14 cellular contexts compared by ENCODE assay signal in genomic region chr19:15381864-15382263, GRCh38. TPM values are rescaled to one million over a fixed set of nuclear protein-coding genes. Genes with fewer than 3 reads are reported as not detected.
A peak's percentile ranks its signal among the peaks of the same experiment; 100 is the strongest.
DNase-seq lines count a peak whose midpoint lies in the region; ATAC-seq, FAIRE-seq and TF ChIP-seq lines count a peak whose summit lies in the region.
"Had no signal": no experiment of that assay in that cellular context is flagged by ENCODE, and none has a peak within 500 bp of the region (broad histone marks: within the 10 kb centered on the region; RNA-seq: fewer than 3 reads in every experiment).

No MANE protein-coding gene starts in this region.

- H3K27ac ChIP-seq in H9 (ENCODE audit: insufficient read length, low read depth, low read length), result no peak overlapping the region
- H3K27ac ChIP-seq in GM12878 (ENCODE audit: control insufficient read depth, insufficient read depth), result no peak overlapping the region; the same call in 1 of the 2 replicates
- H3K27ac ChIP-seq: HL-60 had no signal

- H3K14ac ChIP-seq in H9 (ENCODE audit: insufficient read depth, low read length), result no peak overlapping the region

- no peak overlapping the region for H4K5ac ChIP-seq in H9 (ENCODE audit: insufficient read length, low read depth, low read length)

- POLR2A ChIA-PET in GM12878 (lab: Charles Lee), result no interaction called here

- no peaks in the 10 kb centered on the region for H3K9me3 ChIP-seq in H9 (ENCODE audit: control insufficient read depth, low read depth, low read length)
- no peaks in the 10 kb centered on the region for H3K9me3 ChIP-seq in GM12878 (replicated peaks; ENCODE audit: control insufficient read depth, insufficient read depth, low read length)

- no peaks in the 10 kb centered on the region for H4K20me1 ChIP-seq in H9 (ENCODE audit: control insufficient read depth, insufficient read depth, insufficient read length)
- no peaks in the 10 kb centered on the region for H4K20me1 ChIP-seq in GM12878 (ENCODE audit: control insufficient read depth, insufficient read depth)

- no peak overlapping the region for H3K56ac ChIP-seq in H9 (ENCODE audit: insufficient read length, low read depth, low read length)

- H3T11ph ChIP-seq in H9 (ENCODE audit: low read length), result no peak overlapping the region

- TF ChIP-seq RAD21 in GM12878 (IDR thresholded peaks at IDR 0.05; ENCODE audit: insufficient read depth, low read depth, low read length), result no peak

- H2BK20ac ChIP-seq in H9 (ENCODE audit: low read depth, low read length, poor library complexity, severe bottlenecking), result no peak overlapping the region

- no CpG with 5 or more reads among the region's 6 CpGs for WGBS in H9 (ENCODE audit: extremely low coverage, insufficient read length, low lambda C conversion rate)
- 40% methylated on average over 4 of the region's 6 CpGs for WGBS in GM12878 (ENCODE audit: insufficient coverage, insufficient replicate concordance, low lambda C conversion rate, missing lambda C conversion rate)

- no peak overlapping the region for H4K8ac ChIP-seq in H9 (replicated peaks; ENCODE audit: insufficient read length, low read depth, low read length)

- H3K79me2 ChIP-seq in H9 (ENCODE audit: insufficient read depth, low read length) (peaks cover 18% of the 10 kb centered on the region; the same call in 1 of the 2 replicates), GM12878 (ENCODE audit: control insufficient read depth, insufficient read depth, low read length) (peaks cover 29% of the 10 kb centered on the region)

- no peak for TF ChIP-seq EP300 in GM12878 (IDR thresholded peaks at IDR 0.05; ENCODE audit: borderline replicate concordance in 1 of 2, control insufficient read depth in 1 of 2, low read depth in 2 of 2, low read length in 2 of 2)

- DNase-seq in Ammon's horn (ENCODE audit: low spot score) (peak; percentile 62), H9 (no peak), GM12878 (ENCODE audit: low read depth, low spot score) (no peak), natural killer cell (no peak)
- DNase-seq in stimulated activated CD8-positive, alpha-beta memory T cell treated with anti-CD3 and anti-CD28 coated beads, Interleukin-4, amount 100 ng/mL, for 48 hours, result no peak
- DNase-seq: activated CD8-positive, alpha-beta memory T cell treated with anti-CD3 and anti-CD28 coated beads, Interleukin-2, amount 50 U/mL, for 4 hours; cortex of kidney; GDM1; NCI-H187 had no signal

- no TSS peak for BruUV-seq in GM12878 (replicated peaks; lab: Mats Ljungman, UMichigan)

- H3K9ac ChIP-seq in H9 (ENCODE audit: extremely low read depth, insufficient read length, low read length), result no peak overlapping the region
- peak overlapping the region; percentile 11; the same call in 1 of the 2 replicates for H3K9ac ChIP-seq in GM12878 (ENCODE audit: control insufficient read depth, insufficient read depth, low read length)

- no peak overlapping the region for H4K91ac ChIP-seq in H9 (ENCODE audit: insufficient read length, low read depth, low read length)

- H3K23ac ChIP-seq in H9 (ENCODE audit: insufficient read length, low read depth, low read length), result no peak overlapping the region

- no peak overlapping the region for H2AFZ ChIP-seq in H9 (ENCODE audit: low read length)
- H2AFZ ChIP-seq in GM12878 (ENCODE audit: control insufficient read depth, low read depth, low read length), result no peak overlapping the region

- no peak overlapping the region for H2BK120ac ChIP-seq in H9 (ENCODE audit: low read depth, low read length, poor library complexity, severe bottlenecking)

- no peaks in the 10 kb centered on the region; the same call in 1 of the 2 replicates for H3K27me3 Mint-ChIP-seq in H9 (ENCODE audit: low read depth)
- H3K27me3 Mint-ChIP-seq in natural killer cell (ENCODE audit: low read depth in 2 of 2), result no peaks in the 10 kb centered on the region

- peaks cover 8% of the 10 kb centered on the region for H3K23me2 ChIP-seq in H9 (ENCODE audit: insufficient read length, low read depth, low read length, poor library complexity, severe bottlenecking)

- H3K79me1 ChIP-seq in H9 (ENCODE audit: insufficient read depth, low read depth, low read length, poor library complexity, severe bottlenecking), result no peaks in the 10 kb centered on the region

- in situ Hi-C loops in GM12878 (cut with MboI), result no loop called here

- H3K4me3 Mint-ChIP-seq in H9 (peak overlapping the region; percentile 90 to 95; a peak in 3 of 5 replicates), natural killer cell (peak overlapping the region; percentile 51)

- H3K4me2 ChIP-seq in H9 (ENCODE audit: insufficient read depth, insufficient read length, low read length), result no peak overlapping the region
- no peak overlapping the region; the same call in 1 of the 2 replicates for H3K4me2 ChIP-seq in GM12878 (ENCODE audit: control insufficient read depth, insufficient read depth)

- FAIRE-seq in GM12878 (lab: Jason Lieb, UNC), result no peak
- FAIRE-seq: TTC549 had no signal

- H2AK5ac ChIP-seq in H9 (ENCODE audit: insufficient read length, low read length), result no peak overlapping the region

- no peak overlapping the region for H3K4me3 ChIP-seq in GM12878

- CTCF ChIA-PET in GM12878 (lab: Yijun Ruan, JAX), result no interaction called here

- SMC1A ChIA-PET in GM12878 (lab: Charles Lee; ENCODE audit: uncharacterized antibody, unreplicated experiment), result no interaction called here

- no peak overlapping the region for H2BK12ac ChIP-seq in H9 (ENCODE audit: insufficient read length, low read depth, low read length)

- H3K36me3 Mint-ChIP-seq in H9 (ENCODE audit: insufficient read depth in 1 of 3, low read depth in 3 of 3) (peaks cover 5 to 25% (median 10%) of the 10 kb centered on the region in 3 experiments; a peak in 6 of 7 replicates), natural killer cell (no peaks in the 10 kb centered on the region)

- H3K4me1 ChIP-seq in H9 (ENCODE audit: insufficient read depth, low read length) (peaks cover 2% of the 10 kb centered on the region; the same call in 1 of the 2 replicates), GM12878 (ENCODE audit: control insufficient read depth, insufficient read depth, low read length) (peaks cover 21% of the 10 kb centered on the region)

- peaks cover 25 to 28% of the 10 kb centered on the region in 2 experiments for H3K4me1 Mint-ChIP-seq in H9
- H3K4me1 Mint-ChIP-seq in natural killer cell, result peaks cover 20 to 28% of the 10 kb centered on the region in 2 donors

- no peak overlapping the region for H3K4ac ChIP-seq in H9 (ENCODE audit: low read depth, low read length)

- H3K27me3 ChIP-seq in H9 (ENCODE audit: insufficient read depth, low read length), result no peaks in the 10 kb centered on the region
- H3K27me3 ChIP-seq in GM12878 (replicated peaks in 1 of 2; ENCODE audit: control insufficient read depth in 2 of 2, insufficient read depth in 2 of 2, low read length in 1 of 2), result no peaks in the 10 kb centered on the region

- H2BK15ac ChIP-seq in H9 (ENCODE audit: low read depth, low read length), result no peak overlapping the region

- H3K9me3 Mint-ChIP-seq in H9 (no peaks in the 10 kb centered on the region; a peak in 1 of 5 replicates), natural killer cell (no peaks in the 10 kb centered on the region)

- RAD21 ChIA-PET in GM12878 (lab: Charles Lee; ENCODE audit: unreplicated experiment), result interaction anchor here (0.7 to 1.0 kb wide), 2 partner anchors 174 to 221 kb away, joined by 3 to 4 read pairs; no protein-coding TSS in a partner anchor

- H3K36me3 ChIP-seq in GM12878 (ENCODE audit: control insufficient read depth in 2 of 2, insufficient read depth in 2 of 2, low read length in 1 of 2), result peaks cover 0 to 6% of the 10 kb centered on the region in 2 experiments; a peak in 3 of 4 replicates

- TF ChIP-seq CTCF in H9 (conservative IDR thresholded peaks at IDR 0.05) (no peak), GM12878 (IDR thresholded peaks at IDR 0.05 in 2 of 3, conservative IDR thresholded peaks at IDR 0.05 in 1 of 3; ENCODE audit: control insufficient read depth in 2 of 3, extremely low read depth in 1 of 3, insufficient read depth in 1 of 3, low read depth in 3 of 3, low read length in 3 of 3) (no peak), natural killer cell (IDR thresholded peaks at IDR 0.05) (no peak)

- TF ChIP-seq POLR2A in GM12878 (IDR thresholded peaks at IDR 0.05; ENCODE audit: low read depth, low read length), result no peak

- intact Hi-C loops in GM12878 (cut with micrococcal nuclease; ENCODE audit: unreplicated experiment) (no loop called here), natural killer cell (cut with micrococcal nuclease) (no loop called here)

- no peak overlapping the region for H3K18ac ChIP-seq in H9 (ENCODE audit: insufficient read length, low read depth, low read length)

- no peak overlapping the region for H2BK5ac ChIP-seq in H9 (ENCODE audit: insufficient read length, low read length)

- H3K27ac Mint-ChIP-seq in H9 (peak overlapping the region in 2 of 3 experiments; percentile 38 to 58; a peak in 3 of 7 replicates), natural killer cell (peak overlapping the region; percentile 92 to 93)

- ATAC-seq in GM12878 (no peak), natural killer cell (no peak), GM18867 (IDR thresholded peaks at IDR 0.05; ENCODE audit: unreplicated experiment) (no peak), HG03095 (IDR thresholded peaks at IDR 0.05; ENCODE audit: unreplicated experiment) (no peak)
- ATAC-seq in activated CD4-positive, CD25-positive, alpha-beta regulatory T cell treated with anti-CD3 and anti-CD28 coated beads, Interleukin-2, amount 50 U/mL, for 24 hours, result no peak

RNA-seq across cellular contexts. Expression of gene AKAP8, which starts 2.3 kb away (rescaled TPM):
- total RNA-seq in H9 (2021) (59.1 and 59.5 TPM in 2 replicates), GM12878 (2014; rRNA removed) (23.7 and 24.5 TPM in 2 replicates), GM12878 (2014; rRNA removed; fragmentation: Illumina TruSeq; extraction: Trizol) (13.2 and 13.7 TPM in 2 replicates), GM12878 (2021) (51.1 and 57.7 TPM in 2 replicates), natural killer cell (10 to 100 TPM; 65.3 to 87.6 (median 76.9) TPM)
- total RNA-seq in GM12878 (2013; cell fraction: nucleolus; rRNA removed), result 26.9 and 28.2 TPM in 2 replicates
- polyA plus RNA-seq in GM12878 (2011; ENCODE audit: low read depth), result 10.9 TPM
- polyA plus RNA-seq in GM12878 (2011; rRNA removed) (14.0 and 17.6 TPM in 2 replicates), GM12878 (2014; fragmentation: Illumina TruSeq; extraction: Trizol) (13.5 and 14.2 TPM in 2 replicates), GM12878 (2014; fragmentation: Nextera tagmentation; extraction: Ambion mirVana) (1 to 10 TPM; 5.3 to 5.5 TPM), GM12878 (2014; rRNA removed) (25.7 and 34.8 TPM in 2 replicates), GM12878 (2016; fragmentation: Nextera tagmentation; extraction: Ambion mirVana) (10 to 100 TPM; 26.3 to 27.8 TPM)
- polyA plus RNA-seq in GM12878 (2011; cell fraction: cytosol; rRNA removed), result 13.1 and 17.0 TPM in 2 replicates
- polyA plus RNA-seq in GM12878 (2011; cell fraction: nucleus; rRNA removed), result 44.7 and 58.8 TPM in 2 replicates
- 15.5 and 20.8 TPM in 2 replicates for polyA plus RNA-seq in GM12878 (2012)
- 8.9 and 10.5 TPM in 2 replicates for polyA minus RNA-seq in GM12878 (2011; rRNA and poly(A)+ RNA removed)
- 14.3 and 14.4 TPM in 2 replicates for polyA minus RNA-seq in GM12878 (2011; cell fraction: cytosol; rRNA and poly(A)+ RNA removed)
- polyA minus RNA-seq in GM12878 (2011; cell fraction: nucleus; rRNA and poly(A)+ RNA removed), result 5.0 and 14.5 TPM in 2 replicates

RNA-seq across cellular contexts. Expression of gene AKAP8L, which starts 36.9 kb away (rescaled TPM):
- total RNA-seq in H9 (2021) (110 and 123 TPM in 2 replicates), GM12878 (2014; rRNA removed) (59.8 and 64.3 TPM in 2 replicates), GM12878 (2014; rRNA removed; fragmentation: Illumina TruSeq; extraction: Trizol) (36.7 and 39.4 TPM in 2 replicates), GM12878 (2021) (60.3 and 60.5 TPM in 2 replicates), natural killer cell (100 to 1,000 TPM; 144 to 174 (median 173) TPM)
- 224 and 248 TPM in 2 replicates for total RNA-seq in GM12878 (2013; cell fraction: nucleolus; rRNA removed)
- polyA plus RNA-seq in GM12878 (2011; ENCODE audit: low read depth), result 36.9 TPM
- polyA plus RNA-seq in GM12878 (2011; rRNA removed) (29.6 and 42.3 TPM in 2 replicates), GM12878 (2014; fragmentation: Illumina TruSeq; extraction: Trizol) (35.1 and 47.3 TPM in 2 replicates), GM12878 (2014; fragmentation: Nextera tagmentation; extraction: Ambion mirVana) (1 to 10 TPM in 1 of 2 experiments, under 1 TPM in 1; 0.66 to 3.8 TPM), GM12878 (2014; rRNA removed) (63.6 and 67.0 TPM in 2 replicates), GM12878 (2016; fragmentation: Nextera tagmentation; extraction: Ambion mirVana) (10 to 100 TPM; 25.8 to 40.6 TPM)
- polyA plus RNA-seq in GM12878 (2011; cell fraction: cytosol; rRNA removed), result 31.0 and 36.5 TPM in 2 replicates
- polyA plus RNA-seq in GM12878 (2011; cell fraction: nucleus; rRNA removed), result 443 and 591 TPM in 2 replicates
- polyA plus RNA-seq in GM12878 (2012), result 40.3 and 43.0 TPM in 2 replicates
- polyA minus RNA-seq in GM12878 (2011; rRNA and poly(A)+ RNA removed), result 57.6 and 57.9 TPM in 2 replicates
- 15.5 and 16.3 TPM in 2 replicates for polyA minus RNA-seq in GM12878 (2011; cell fraction: cytosol; rRNA and poly(A)+ RNA removed)
- 60.4 and 102 TPM in 2 replicates for polyA minus RNA-seq in GM12878 (2011; cell fraction: nucleus; rRNA and poly(A)+ RNA removed)

RNA-seq across cellular contexts. Expression of gene BRD4, which starts 49.5 kb away (rescaled TPM):
- total RNA-seq in H9 (2021), result 144 TPM in 2 replicates
- 132 and 152 TPM in 2 replicates for total RNA-seq in GM12878 (2013; cell fraction: nucleolus; rRNA removed)
- total RNA-seq in GM12878 (2014; rRNA removed), result 9.3 and 11.4 TPM in 2 replicates
- total RNA-seq in GM12878 (2014; rRNA removed; fragmentation: Illumina TruSeq; extraction: Trizol), result 8.2 and 9.3 TPM in 2 replicates
- 84.4 and 88.8 TPM in 2 replicates for total RNA-seq in GM12878 (2021)
- polyA plus RNA-seq in GM12878 (2011; ENCODE audit: low read depth), result 13.0 TPM
- 3.9 and 6.0 TPM in 2 replicates for polyA plus RNA-seq in GM12878 (2011; rRNA removed)
- 4.3 and 5.9 TPM in 2 replicates for polyA plus RNA-seq in GM12878 (2011; cell fraction: cytosol; rRNA removed)
- 47.2 and 65.0 TPM in 2 replicates for polyA plus RNA-seq in GM12878 (2011; cell fraction: nucleus; rRNA removed)
- polyA plus RNA-seq in GM12878 (2012), result 33.0 and 53.4 TPM in 2 replicates
- polyA plus RNA-seq in GM12878 (2014; fragmentation: Illumina TruSeq; extraction: Trizol), result 12.1 and 22.9 TPM in 2 replicates
- polyA plus RNA-seq in GM12878 (2014; fragmentation: Nextera tagmentation; extraction: Ambion mirVana), result 1 to 10 TPM; 5.3 to 8.6 TPM
- polyA plus RNA-seq in GM12878 (2014; rRNA removed), result 18.3 and 26.8 TPM in 2 replicates
- 10 to 100 TPM; 12.2 to 13.1 TPM for polyA plus RNA-seq in GM12878 (2016; fragmentation: Nextera tagmentation; extraction: Ambion mirVana)
- 18.0 and 22.3 TPM in 2 replicates for polyA minus RNA-seq in GM12878 (2011; rRNA and poly(A)+ RNA removed)
- 15.6 and 16.7 TPM in 2 replicates for polyA minus RNA-seq in GM12878 (2011; cell fraction: cytosol; rRNA and poly(A)+ RNA removed)
- 40.9 and 74.5 TPM in 2 replicates for polyA minus RNA-seq in GM12878 (2011; cell fraction: nucleus; rRNA and poly(A)+ RNA removed)
- 100 to 1,000 TPM in 1 of 3 donors, 10 to 100 TPM in 2; 91.9 to 116 (median 98.3) TPM for total RNA-seq in natural killer cell
